1 cellular context compared by ENCODE assay signal in genomic region chr18:12246849-12247808, GRCh38.
TF ChIP-seq lines count a peak whose summit lies in the region.

No MANE protein-coding gene starts in this region.

TF ChIP-seq in HCT116, 20 proteins besides CTCF, POLR2A, EP300 and RAD21 (continued from another document):
- TF ChIP-seq REST (IDR thresholded peaks at IDR 0.05; ENCODE audit: low read depth), result no peak
- TF ChIP-seq ZFX (IDR thresholded peaks at IDR 0.05), result no peak
- no peak for TF ChIP-seq SP1 (IDR thresholded peaks at IDR 0.05; ENCODE audit: low read depth)
- TF ChIP-seq SRF (IDR thresholded peaks at IDR 0.05; ENCODE audit: low read depth), result no peak
- no peak for TF ChIP-seq EZH2 (IDR thresholded peaks at IDR 0.05)
- TF ChIP-seq JUND (IDR thresholded peaks at IDR 0.05), result no peak
- no peak for TF ChIP-seq POLR2AphosphoS5 (IDR thresholded peaks at IDR 0.05; ENCODE audit: low read depth, low read length)
- TF ChIP-seq CEBPB (IDR thresholded peaks at IDR 0.05; ENCODE audit: low read depth), result no peak
- no peak for TF ChIP-seq MAX (IDR thresholded peaks at IDR 0.05)
- no peak for TF ChIP-seq EGR1 (IDR thresholded peaks at IDR 0.05; ENCODE audit: low read depth)
- TF ChIP-seq ATF3 (IDR thresholded peaks at IDR 0.05), result no peak
